ENCODE assay signal across 1 cellular context in genomic region chr12:123475256-123475703, GRCh38.
TF ChIP-seq lines count a peak whose summit lies in the region.

No MANE protein-coding gene starts in this region.

TF ChIP-seq in GM12878, 131 proteins besides CTCF, POLR2A, EP300 and RAD21:
- TF ChIP-seq, protein P1, sequence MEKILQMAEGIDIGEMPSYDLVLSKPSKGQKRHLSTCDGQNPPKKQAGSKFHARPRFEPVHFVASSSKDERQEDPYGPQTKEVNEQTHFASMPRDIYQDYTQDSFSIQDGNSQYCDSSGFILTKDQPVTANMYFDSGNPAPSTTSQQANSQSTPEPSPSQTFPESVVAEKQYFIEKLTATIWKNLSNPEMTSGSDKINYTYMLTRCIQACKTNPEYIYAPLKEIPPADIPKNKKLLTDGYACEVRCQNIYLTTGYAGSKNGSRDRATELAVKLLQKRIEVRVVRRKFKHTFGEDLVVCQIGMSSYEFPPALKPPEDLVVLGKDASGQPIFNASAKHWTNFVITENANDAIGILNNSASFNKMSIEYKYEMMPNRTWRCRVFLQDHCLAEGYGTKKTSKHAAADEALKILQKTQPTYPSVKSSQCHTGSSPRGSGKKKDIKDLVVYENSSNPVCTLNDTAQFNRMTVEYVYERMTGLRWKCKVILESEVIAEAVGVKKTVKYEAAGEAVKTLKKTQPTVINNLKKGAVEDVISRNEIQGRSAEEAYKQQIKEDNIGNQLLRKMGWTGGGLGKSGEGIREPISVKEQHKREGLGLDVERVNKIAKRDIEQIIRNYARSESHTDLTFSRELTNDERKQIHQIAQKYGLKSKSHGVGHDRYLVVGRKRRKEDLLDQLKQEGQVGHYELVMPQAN (conservative IDR thresholded peaks at IDR 0.05): no peak
- no peak for TF ChIP-seq CBFB (IDR thresholded peaks at IDR 0.05; ENCODE audit: low read depth)
- TF ChIP-seq PRDM15 (CRISPR knock-in tag; IDR thresholded peaks at IDR 0.05): no peak
- TF ChIP-seq, protein P2, sequence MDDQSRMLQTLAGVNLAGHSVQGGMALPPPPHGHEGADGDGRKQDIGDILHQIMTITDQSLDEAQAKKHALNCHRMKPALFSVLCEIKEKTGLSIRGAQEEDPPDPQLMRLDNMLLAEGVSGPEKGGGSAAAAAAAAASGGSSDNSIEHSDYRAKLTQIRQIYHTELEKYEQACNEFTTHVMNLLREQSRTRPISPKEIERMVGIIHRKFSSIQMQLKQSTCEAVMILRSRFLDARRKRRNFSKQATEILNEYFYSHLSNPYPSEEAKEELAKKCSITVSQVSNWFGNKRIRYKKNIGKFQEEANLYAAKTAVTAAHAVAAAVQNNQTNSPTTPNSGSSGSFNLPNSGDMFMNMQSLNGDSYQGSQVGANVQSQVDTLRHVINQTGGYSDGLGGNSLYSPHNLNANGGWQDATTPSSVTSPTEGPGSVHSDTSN (IDR thresholded peaks at IDR 0.05; ENCODE audit: insufficient replicate concordance, low read depth, low read length): no peak
- TF ChIP-seq, protein P3, sequence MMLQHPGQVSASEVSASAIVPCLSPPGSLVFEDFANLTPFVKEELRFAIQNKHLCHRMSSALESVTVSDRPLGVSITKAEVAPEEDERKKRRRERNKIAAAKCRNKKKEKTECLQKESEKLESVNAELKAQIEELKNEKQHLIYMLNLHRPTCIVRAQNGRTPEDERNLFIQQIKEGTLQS (IDR thresholded peaks at IDR 0.05; ENCODE audit: borderline replicate concordance, extremely low read depth, low read depth, low read length): no peak
- TF ChIP-seq RBBP5 (conservative IDR thresholded peaks at IDR 0.05): no peak
- TF ChIP-seq PML (IDR thresholded peaks at IDR 0.05; ENCODE audit: low read length): no peak
- no peak for TF ChIP-seq SIX5 (IDR thresholded peaks at IDR 0.05; ENCODE audit: low read depth, low read length, severe bottlenecking)
- TF ChIP-seq CEBPZ (IDR thresholded peaks at IDR 0.05; ENCODE audit: low read depth, low read length): no peak
- no peak for TF ChIP-seq RAD51 (IDR thresholded peaks at IDR 0.05)
- no peak for TF ChIP-seq SREBF2 (IDR thresholded peaks at IDR 0.05; ENCODE audit: low read length)
- TF ChIP-seq HDGF (IDR thresholded peaks at IDR 0.05): no peak
